ENCODE assay signal across 8 cellular contexts in the genomic region with DNA sequence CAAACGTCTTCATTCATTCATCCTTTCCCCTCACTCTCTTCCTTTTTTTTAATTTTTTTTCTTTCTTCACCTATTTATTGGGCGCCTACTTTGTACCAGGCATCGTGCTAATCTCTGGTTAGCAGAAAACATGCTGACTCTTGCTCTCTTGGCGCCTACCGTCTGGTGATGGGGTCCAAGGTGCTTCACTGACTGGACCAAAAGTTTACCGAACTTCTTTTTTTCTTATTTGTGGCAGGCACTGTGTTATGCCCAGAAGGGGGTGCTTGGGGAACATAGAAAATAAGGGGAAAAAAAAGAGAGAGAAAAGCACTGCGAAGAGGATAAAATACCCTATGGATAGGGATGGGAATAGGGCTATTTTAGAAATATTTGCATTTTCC. TPM values are rescaled to one million over a fixed set of nuclear protein-coding genes. Genes with fewer than 3 reads are reported as not detected.
A peak's percentile ranks its signal among the peaks of the same experiment; 100 is the strongest.
DNase-seq lines count a peak whose midpoint lies in the region; ATAC-seq, FAIRE-seq and TF ChIP-seq lines count a peak whose summit lies in the region.

No MANE protein-coding gene starts in this region.

- peak overlapping the region; percentile 82 to 100 (median 96) for H3K4me3 ChIP-seq in BLaER1 treated with 17β-estradiol and CSF1 and Interleukin-3, amounts not matched to agents 10 nM and 100 nM
- H3K4me3 ChIP-seq in fibroblast of mammary gland (ENCODE audit: control insufficient read depth, low read depth, low read length) = peak overlapping the region; percentile 84
- H3K4me3 ChIP-seq in sigmoid colon = peak overlapping the region; percentile 86 to 98 (median 92)

- no peaks in the 10 kb centered on the region for H3K9me3 ChIP-seq in BLaER1 treated with 17β-estradiol and CSF1 and Interleukin-3, amounts not matched to agents 10 nM and 100 nM (replicated peaks in 1 of 11)
- H3K9me3 ChIP-seq in sigmoid colon = no peaks in the 10 kb centered on the region

- peak overlapping the region; percentile 72 to 91 (median 81) for H3K4me2 ChIP-seq in BLaER1 treated with 17β-estradiol and CSF1 and Interleukin-3, amounts not matched to agents 10 nM and 100 nM

- intact Hi-C loops in sigmoid colon (cut with DNase I) = loop anchor here (5.0 to 10.0 kb wide), 2 partner anchors 225 to 298 kb away; partner anchors contain the start of gene RAB11FIP2

- peak; percentile 3 for DNase-seq in RPMI7951 (ENCODE audit: low read depth)
- DNase-seq in fibroblast of mammary gland (ENCODE audit: low read depth) = no peak
- no peak for DNase-seq in sigmoid colon
- no peak for DNase-seq in activated CD4-positive, CD25-positive, alpha-beta regulatory T cell treated with anti-CD3 and anti-CD28 coated beads, Interleukin-2, amount 50 U/mL, for 72 hours
- DNase-seq in GM12891 (ENCODE audit: insufficient read length, low spot score) = no peak
- no peak for DNase-seq in NCI-H510A treated with DMSO at 0.1 percent for 48 hours (lab: John Stamatoyannopoulos, UW)

- peaks cover 6 to 29% (median 22%) of the 10 kb centered on the region in 11 experiments; a peak in 15 of 22 replicates for H4K20me1 ChIP-seq in BLaER1 treated with 17β-estradiol and CSF1 and Interleukin-3, amounts not matched to agents 10 nM and 100 nM

- no peak for TF ChIP-seq POLR2A in sigmoid colon (IDR thresholded peaks at IDR 0.05)
- no peak for TF ChIP-seq POLR2A in GM12891 (IDR thresholded peaks at IDR 0.05; ENCODE audit: low read depth, low read length)

- H3K36me3 ChIP-seq in BLaER1 treated with 17β-estradiol and CSF1 and Interleukin-3, amounts not matched to agents 10 nM and 100 nM = peaks cover 11 to 27% (median 18%) of the 10 kb centered on the region in 11 experiments; a peak in 19 of 22 replicates
- H3K36me3 ChIP-seq in sigmoid colon = peaks cover 0 to 7% (median 0%) of the 10 kb centered on the region in 4 donors

- peak overlapping the region; percentile 87 to 95 (median 89); a peak in 21 of 22 replicates for H3K9ac ChIP-seq in BLaER1 treated with 17β-estradiol and CSF1 and Interleukin-3, amounts not matched to agents 10 nM and 100 nM

- ATAC-seq in GM21528 (IDR thresholded peaks at IDR 0.05; ENCODE audit: low FRiP score, unreplicated experiment) = peak; percentile 3

- peaks cover 21 to 41% (median 28%) of the 10 kb centered on the region in 10 experiments for H3K4me1 ChIP-seq in BLaER1 treated with 17β-estradiol and CSF1 and Interleukin-3, amounts not matched to agents 10 nM and 100 nM
- peaks cover 0 to 24% (median 15%) of the 10 kb centered on the region in 4 donors for H3K4me1 ChIP-seq in sigmoid colon

- TF ChIP-seq EP300 in sigmoid colon (IDR thresholded peaks at IDR 0.05) = no peak

- FAIRE-seq in GM12891 (lab: Jason Lieb, UNC) = no peak

- no peak for TF ChIP-seq CTCF in fibroblast of mammary gland (conservative IDR thresholded peaks at IDR 0.05; ENCODE audit: control insufficient read depth, insufficient read depth, low read depth, low read length)
- TF ChIP-seq CTCF in sigmoid colon (IDR thresholded peaks at IDR 0.05) = no peak

- peak overlapping the region in 9 of 11 experiments; percentile 84 to 92 (median 90); a peak in 16 of 22 replicates for H3K27ac ChIP-seq in BLaER1 treated with 17β-estradiol and CSF1 and Interleukin-3, amounts not matched to agents 10 nM and 100 nM
- H3K27ac ChIP-seq in sigmoid colon = peak overlapping the region; percentile 78 to 84 (median 80)

- 46 to 54% methylated on average over 7 of the region's 7 CpGs for WGBS in sigmoid colon, 2 donors

- no peaks in the 10 kb centered on the region for H3K27me3 ChIP-seq in BLaER1 treated with 17β-estradiol and CSF1 and Interleukin-3, amounts not matched to agents 10 nM and 100 nM
- no peaks in the 10 kb centered on the region for H3K27me3 ChIP-seq in sigmoid colon

TF ChIP-seq in GM12891, 5 proteins besides CTCF, POLR2A, EP300 and RAD21:
- no peak for TF ChIP-seq POLR2AphosphoS5 (IDR thresholded peaks at IDR 0.05; ENCODE audit: low read depth, low read length)
- no peak for TF ChIP-seq POU2F2 (IDR thresholded peaks at IDR 0.05; ENCODE audit: low read depth, low read length)
- no peak for TF ChIP-seq TAF1 (IDR thresholded peaks at IDR 0.05; ENCODE audit: low read depth, low read length)
- no peak for TF ChIP-seq PAX5 (IDR thresholded peaks at IDR 0.05; ENCODE audit: insufficient read depth, low read length, severe bottlenecking)
- no peak for TF ChIP-seq SPI1 (IDR thresholded peaks at IDR 0.05; ENCODE audit: low read depth, low read length)

RNA-seq across cellular contexts. Expression of gene FAM204A, which starts 0.5 kb away (rescaled TPM):
- 44.4 and 49.5 TPM in 2 replicates for total RNA-seq in RPMI7951 (2014; rRNA removed; shearing (Covaris generic))
- total RNA-seq in sigmoid colon = 10 to 100 TPM; 45.1 to 83.1 (median 73.7) TPM
- polyA plus RNA-seq in sigmoid colon = 10 to 100 TPM; 40.6 to 60.1 (median 45.8) TPM
- polyA plus RNA-seq in GM12891 (2012; ENCODE audit: low read depth, missing spikeins) = 43.8 TPM
